Comparison of ENCODE assay signal across 1 cellular context in the genomic region with DNA sequence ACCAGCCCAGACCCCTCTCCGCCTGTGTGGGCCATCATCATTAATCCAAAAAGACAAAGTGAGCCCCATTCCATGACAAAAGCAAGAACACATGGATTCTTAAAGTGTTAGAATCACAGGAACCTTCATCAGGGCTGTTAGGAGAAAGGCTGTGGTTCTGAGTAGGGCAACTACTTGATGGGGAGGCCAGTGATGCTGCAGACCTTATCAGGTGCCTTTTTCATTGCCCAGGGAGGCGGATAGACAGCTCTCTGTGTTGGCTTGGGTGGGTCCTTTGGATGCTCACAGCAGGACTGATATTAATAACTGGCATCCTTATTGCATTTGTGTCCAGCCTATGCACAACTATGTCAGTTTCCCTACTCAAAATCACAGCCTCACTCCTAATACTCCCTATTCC.
A peak's percentile ranks its signal among the peaks of the same experiment; 100 is the strongest.
TF ChIP-seq lines count a peak whose summit lies in the region.

No MANE protein-coding gene starts in this region.

TF ChIP-seq in K562, 482 proteins besides CTCF, POLR2A, EP300 and RAD21:
- peak; percentile 92 for TF ChIP-seq ZNF239 (CRISPR knock-in tag; IDR thresholded peaks at IDR 0.05)
- no peak for TF ChIP-seq ZNF197 (CRISPR knock-in tag; IDR thresholded peaks at IDR 0.05; ENCODE audit: low read depth)
- TF ChIP-seq RBM25 (IDR thresholded peaks at IDR 0.05; ENCODE audit: low read depth, low read length, severe bottlenecking) = peak; percentile 34
